16 cellular contexts compared by ENCODE assay signal in genomic region chr5:123125953-123126352, GRCh38. TPM values are rescaled to one million over a fixed set of nuclear protein-coding genes. Genes with fewer than 3 reads are reported as not detected.
DNase-seq lines count a peak whose midpoint lies in the region; ATAC-seq and TF ChIP-seq lines count a peak whose summit lies in the region.
"Had no signal": no experiment of that assay in that cellular context is flagged by ENCODE, and none has a peak within 500 bp of the region (broad histone marks: within the 10 kb centered on the region; RNA-seq: fewer than 3 reads in every experiment).

No MANE protein-coding gene starts in this region.

- H3K9me3 Mint-ChIP-seq in CD4-positive, alpha-beta memory T cell: peaks cover 0 to 4% (median under 1%) of the 10 kb centered on the region in 8 donors
- H3K9me3 Mint-ChIP-seq in T-helper 2 cell treated with Interferon-gamma antibody and Interleukin-4, amounts not matched to agents 5 μg/mL and 100 μg/mL, for 36 hours: no peaks in the 10 kb centered on the region

- TF ChIP-seq EP300 in gastroesophageal sphincter (IDR thresholded peaks at IDR 0.05): no peak

- DNase-seq in Daoy (ENCODE audit: low read depth) (peak; percentile 50), NCI-H446 (lab: John Stamatoyannopoulos, UW) (peak; percentile 22 to 48), brain pericyte (ENCODE audit: low read depth, low spot score) (peak; percentile 6), myocyte (ENCODE audit: low read depth) (peak; percentile 10), substantia nigra (lab: John Stamatoyannopoulos, UW) (no peak)
- DNase-seq in CD4-positive, alpha-beta memory T cell: no peak
- no peak for DNase-seq in T-helper 2 cell treated with Interferon-gamma antibody and Interleukin-4, amounts not matched to agents 5 μg/mL and 100 μg/mL, for 36 hours (ENCODE audit: low spot score)
- DNase-seq: activated CD4-positive, alpha-beta T cell treated with anti-CD3 and anti-CD28 coated beads, Interleukin-2, amount 50 U/mL, for 1 hour; CD8-positive, alpha-beta memory T cell; effector CD8-positive, alpha-beta T cell; mucosa of descending colon; NCI-H510A treated with DMSO at 0.1 percent for 48 hours; small intestine had no signal

- no peaks in the 10 kb centered on the region for H3K36me3 ChIP-seq in gastroesophageal sphincter
- H3K36me3 ChIP-seq in CD4-positive, alpha-beta memory T cell (ENCODE audit: insufficient read depth, low read length): no peaks in the 10 kb centered on the region
- H3K36me3 ChIP-seq: SJCRH30 had no signal

- no peaks in the 10 kb centered on the region for H3K9me3 ChIP-seq in gastroesophageal sphincter
- no peaks in the 10 kb centered on the region for H3K9me3 ChIP-seq in CD4-positive, alpha-beta memory T cell (ENCODE audit: control insufficient read depth in 1 of 2, low read length in 2 of 2)
- H3K9me3 ChIP-seq: mucosa of descending colon, SJCRH30 had no signal

- H3K4me1 ChIP-seq in gastroesophageal sphincter: peaks cover 0 to 24% (median 0%) of the 10 kb centered on the region in 3 donors
- no peaks in the 10 kb centered on the region for H3K4me1 ChIP-seq in CD4-positive, alpha-beta memory T cell (ENCODE audit: insufficient read depth, low read length)

- no peak overlapping the region for H3K4me3 Mint-ChIP-seq in CD4-positive, alpha-beta memory T cell
- no peak overlapping the region for H3K4me3 Mint-ChIP-seq in T-helper 2 cell treated with Interferon-gamma antibody and Interleukin-4, amounts not matched to agents 5 μg/mL and 100 μg/mL, for 36 hours
- H3K4me3 Mint-ChIP-seq: CD8-positive, alpha-beta memory T cell had no signal

- peaks cover 10 to 12% of the 10 kb centered on the region in 2 donors for H3K27me3 Mint-ChIP-seq in CD4-positive, alpha-beta memory T cell
- H3K27me3 Mint-ChIP-seq in T-helper 2 cell treated with Interferon-gamma antibody and Interleukin-4, amounts not matched to agents 5 μg/mL and 100 μg/mL, for 36 hours (ENCODE audit: low read depth): peaks cover 17% of the 10 kb centered on the region

- H3K4me3 ChIP-seq in gastroesophageal sphincter: no peak overlapping the region
- H3K4me3 ChIP-seq in CD4-positive, alpha-beta memory T cell (ENCODE audit: low read length in 2 of 2): no peak overlapping the region
- H3K4me3 ChIP-seq: GM12878, mucosa of descending colon, SJCRH30 had no signal

- no peak for TF ChIP-seq CTCF in gastroesophageal sphincter (IDR thresholded peaks at IDR 0.05)

- no peaks in the 10 kb centered on the region for H3K4me1 Mint-ChIP-seq in CD4-positive, alpha-beta memory T cell
- no peaks in the 10 kb centered on the region for H3K4me1 Mint-ChIP-seq in T-helper 2 cell treated with Interferon-gamma antibody and Interleukin-4, amounts not matched to agents 5 μg/mL and 100 μg/mL, for 36 hours (ENCODE audit: low read depth)
- H3K4me1 Mint-ChIP-seq: CD8-positive, alpha-beta memory T cell had no signal

- CTCF ChIA-PET in CD4-positive, alpha-beta memory T cell (lab: Charles Lee; ENCODE audit: partially characterized antibody): no interaction called here

- no peaks in the 10 kb centered on the region for H3K27me3 ChIP-seq in gastroesophageal sphincter
- H3K27me3 ChIP-seq in CD4-positive, alpha-beta memory T cell (ENCODE audit: insufficient read depth, low read length): no peaks in the 10 kb centered on the region
- H3K27me3 ChIP-seq: SJCRH30 had no signal

- H3K27ac Mint-ChIP-seq in CD4-positive, alpha-beta memory T cell: no peak overlapping the region
- H3K27ac Mint-ChIP-seq in T-helper 2 cell treated with Interferon-gamma antibody and Interleukin-4, amounts not matched to agents 5 μg/mL and 100 μg/mL, for 36 hours: no peak overlapping the region
- H3K27ac Mint-ChIP-seq: CD8-positive, alpha-beta memory T cell had no signal

- no peak for ATAC-seq in gastroesophageal sphincter
- ATAC-seq: GM12878, mucosa of descending colon had no signal

- intact Hi-C loops in CD4-positive, alpha-beta memory T cell (cut with micrococcal nuclease): no loop called here

- no peak overlapping the region for H3K27ac ChIP-seq in gastroesophageal sphincter
- no peak overlapping the region for H3K27ac ChIP-seq in CD4-positive, alpha-beta memory T cell (ENCODE audit: low read depth, low read length)
- no peak overlapping the region for H3K27ac ChIP-seq in substantia nigra (ENCODE audit: low read depth, low read length, poor library complexity, severe bottlenecking)
- H3K27ac ChIP-seq: SJCRH30 had no signal

- no peaks in the 10 kb centered on the region for H3K36me3 Mint-ChIP-seq in CD4-positive, alpha-beta memory T cell
- H3K36me3 Mint-ChIP-seq in T-helper 2 cell treated with Interferon-gamma antibody and Interleukin-4, amounts not matched to agents 5 μg/mL and 100 μg/mL, for 36 hours (ENCODE audit: low read depth): no peaks in the 10 kb centered on the region
- H3K36me3 Mint-ChIP-seq: CD8-positive, alpha-beta memory T cell had no signal

- POLR2A ChIA-PET in CD4-positive, alpha-beta memory T cell (lab: Charles Lee; ENCODE audit: partially characterized antibody): no interaction called here

- WGBS in gastroesophageal sphincter (ENCODE audit: low coverage in 1 of 2), 2 donors: 0% methylated on average over 1 of the region's 1 CpG

- TF ChIP-seq POLR2A in gastroesophageal sphincter (IDR thresholded peaks at IDR 0.05): no peak

RNA-seq across cellular contexts. Expression of gene PRDM6, which starts 36.9 kb away (rescaled TPM):
- 0.21 and 1.3 TPM in 2 replicates for total RNA-seq in Daoy (2014; rRNA removed; shearing (Covaris generic))
- total RNA-seq in myocyte (0.16 TPM in 2 replicates), gastroesophageal sphincter (10 to 100 TPM in 1 of 4 donors, 1 to 10 TPM in 2, under 1 TPM in 1; 0.87 to 17.6 (median 4.4) TPM)
- polyA plus RNA-seq in myocyte (2012): 0.43 TPM
- not detected for total RNA-seq in CD4-positive, alpha-beta memory T cell
- polyA plus RNA-seq in CD4-positive, alpha-beta memory T cell: not detected
- total RNA-seq: CD8-positive, alpha-beta memory T cell; GM12878 had no signal
- polyA plus RNA-seq: CD8-positive, alpha-beta memory T cell; GM12878 had no signal

Comparison
In these comparisons a context has a peak if more than half of its experiments do, and no peak if none do; other contexts are left out.
1. DNase-seq: peak in Daoy (single experiment), NCI-H446 (2 of 2), brain pericyte (single experiment) and myocyte (single experiment); none in CD4-positive, alpha-beta memory T cell (0 of 5), substantia nigra (0 of 49) and T-helper 2 cell treated with Interferon-gamma antibody and Interleukin-4, amounts not matched to agents 5 μg/mL and 100 μg/mL, for 36 hours (single experiment).